In genomic region chr6:42572523-42572922, GRCh38 we compare ENCODE assay signal across 8 cellular contexts. TPM values are rescaled to one million over a fixed set of nuclear protein-coding genes. Genes with fewer than 3 reads are reported as not detected.
A peak's percentile ranks its signal among the peaks of the same experiment; 100 is the strongest.
DNase-seq lines count a peak whose midpoint lies in the region; ATAC-seq and TF ChIP-seq lines count a peak whose summit lies in the region.

No MANE protein-coding gene starts in this region.

- peaks cover 51% of the 10 kb centered on the region for H3K4me1 Mint-ChIP-seq in activated CD4-positive, alpha-beta T cell treated with anti-CD3 and anti-CD28 coated beads, Interleukin-2, amount 10 ng/mL, durations not matched to agents 7 days and 5 days

- H3K9me3 ChIP-seq in OCI-LY7 (ENCODE audit: low read length), result peaks cover 10% of the 10 kb centered on the region; the same call in 1 of the 2 replicates
- H3K9me3 ChIP-seq in skeletal muscle satellite cell (replicated peaks; ENCODE audit: low read length), result no peaks in the 10 kb centered on the region

- H3K4me1 ChIP-seq in OCI-LY7 (ENCODE audit: insufficient read depth, low read length, poor library complexity, severe bottlenecking) (peaks cover 35% of the 10 kb centered on the region), skeletal muscle satellite cell (ENCODE audit: control insufficient read depth, insufficient read depth, low read length) (peaks cover 12% of the 10 kb centered on the region)

- TF ChIP-seq CTCF in OCI-LY7 (conservative IDR thresholded peaks at IDR 0.05; ENCODE audit: low read length) (no peak), RWPE1 (conservative IDR thresholded peaks at IDR 0.05; ENCODE audit: low read depth) (no peak), GM10266 (IDR thresholded peaks at IDR 0.05; ENCODE audit: control insufficient read depth, insufficient read depth, low read depth, missing control alignments) (no peak)

- peak overlapping the region; percentile 81 for H3K4me2 ChIP-seq in OCI-LY7 (ENCODE audit: low read length)
- peak overlapping the region; percentile 62 for H3K4me2 ChIP-seq in skeletal muscle satellite cell (ENCODE audit: low read length)

- H2AFZ ChIP-seq in OCI-LY7 (ENCODE audit: low read length), result no peak overlapping the region

- peak overlapping the region; percentile 86 for H3K27ac ChIP-seq in OCI-LY7 (ENCODE audit: low read depth, low read length, poor library complexity, severe bottlenecking)
- H3K27ac ChIP-seq in RWPE1, result no peak overlapping the region

- no peaks in the 10 kb centered on the region; the same call in 1 of the 2 replicates for H4K20me1 ChIP-seq in OCI-LY7 (ENCODE audit: insufficient read depth, low read length)

- H3K27me3 ChIP-seq in skeletal muscle satellite cell (ENCODE audit: control insufficient read depth, insufficient read depth, low read length), result no peaks in the 10 kb centered on the region

- H3K9me2 ChIP-seq in OCI-LY7 (ENCODE audit: insufficient read depth, low read length), result no peaks in the 10 kb centered on the region

- peak overlapping the region; percentile 82 for H3K27ac Mint-ChIP-seq in activated CD4-positive, alpha-beta T cell treated with anti-CD3 and anti-CD28 coated beads, Interleukin-2, amount 10 ng/mL, durations not matched to agents 7 days and 5 days

- intact Hi-C loops in OCI-LY7 (cut with micrococcal nuclease; ENCODE audit: unreplicated experiment), result no loop called here

- ATAC-seq in HG02938 (IDR thresholded peaks at IDR 0.05; ENCODE audit: unreplicated experiment), result peak; percentile 55

- CTCF ChIA-PET in activated CD4-positive, alpha-beta T cell treated with anti-CD3 and anti-CD28 coated beads, Interleukin-2, amount 10 ng/mL, durations not matched to agents 7 days and 5 days (lab: Charles Lee), result interaction anchor here (0.7 to 1.6 kb wide), 4 partner anchors 8 to 105 kb away, joined by 3 to 8 read pairs (median 5); partner anchors contain the start of gene UBR2
- CTCF ChIA-PET in OCI-LY7 (lab: Charles Lee; ENCODE audit: unreplicated experiment) (no interaction called here), RWPE1 (lab: Yijun Ruan, JAX) (interaction anchor here (0.7 kb wide), 1 partner anchor 369 kb away, joined by 3 read pairs; no protein-coding TSS in a partner anchor)

- peak overlapping the region; percentile 64 for H3K4me3 ChIP-seq in OCI-LY7 (ENCODE audit: low read depth, low read length, poor library complexity, severe bottlenecking)
- no peak overlapping the region for H3K4me3 ChIP-seq in skeletal muscle satellite cell (ENCODE audit: low read length)

- H3K36me3 ChIP-seq in OCI-LY7 (ENCODE audit: insufficient read depth, low read length) (peaks cover 54% of the 10 kb centered on the region), skeletal muscle satellite cell (ENCODE audit: insufficient read depth, low read length) (peaks cover 18% of the 10 kb centered on the region)

- H3K79me2 ChIP-seq in OCI-LY7 (ENCODE audit: insufficient read depth, low read depth, low read length), result peaks cover 86% of the 10 kb centered on the region

- H3K4me3 Mint-ChIP-seq in activated CD4-positive, alpha-beta T cell treated with anti-CD3 and anti-CD28 coated beads, Interleukin-2, amount 10 ng/mL, durations not matched to agents 7 days and 5 days, result peak overlapping the region; percentile 46

- POLR2A ChIA-PET in activated CD4-positive, alpha-beta T cell treated with anti-CD3 and anti-CD28 coated beads, Interleukin-2, amount 10 ng/mL, durations not matched to agents 7 days and 5 days (lab: Charles Lee), result interaction anchor here (0.7 kb wide), 1 partner anchor 9 kb away, joined by 3 read pairs; no protein-coding TSS in a partner anchor
- POLR2A ChIA-PET in OCI-LY7 (lab: Charles Lee) (interaction anchor here (0.6 to 1.8 kb wide), 6 partner anchors 8 to 533 kb away, joined by 3 to 8 read pairs (median 5); partner anchors contain the start of gene UBR2), RWPE1 (lab: Yijun Ruan, JAX; ENCODE audit: low non-redundant PET) (no interaction called here)

- no peaks in the 10 kb centered on the region for H3K9me3 Mint-ChIP-seq in activated CD4-positive, alpha-beta T cell treated with anti-CD3 and anti-CD28 coated beads, Interleukin-2, amount 10 ng/mL, durations not matched to agents 7 days and 5 days

- H3K9ac ChIP-seq in skeletal muscle satellite cell (ENCODE audit: low read depth, low read length), result no peak overlapping the region

- no peaks in the 10 kb centered on the region for H3K27me3 Mint-ChIP-seq in activated CD4-positive, alpha-beta T cell treated with anti-CD3 and anti-CD28 coated beads, Interleukin-2, amount 10 ng/mL, durations not matched to agents 7 days and 5 days

- peak; percentile 16 for DNase-seq in activated CD4-positive, alpha-beta T cell treated with anti-CD3 and anti-CD28 coated beads, Interleukin-2, amount 10 ng/mL, durations not matched to agents 7 days and 5 days
- DNase-seq in activated CD4-positive, alpha-beta T cell treated with anti-CD3 and anti-CD28 coated beads for 4 hours, result no peak
- peak; percentile 95 for DNase-seq in OCI-LY7 (ENCODE audit: low spot score)
- DNase-seq in RWPE1 (ENCODE audit: low spot score), result no peak
- no peak for DNase-seq in GM10266 (ENCODE audit: extremely low spot score)
- DNase-seq in mucosa of gallbladder (ENCODE audit: low spot score), result no peak

- peaks cover 38% of the 10 kb centered on the region for H3K36me3 Mint-ChIP-seq in activated CD4-positive, alpha-beta T cell treated with anti-CD3 and anti-CD28 coated beads, Interleukin-2, amount 10 ng/mL, durations not matched to agents 7 days and 5 days (ENCODE audit: low read depth)

- no TSS peak for BruUV-seq in OCI-LY7 (replicated peaks; lab: Mats Ljungman, UMichigan)

RNA-seq across cellular contexts. Expression of gene UBR2, which starts 8.7 kb away (rescaled TPM):
- total RNA-seq in activated CD4-positive, alpha-beta T cell treated with anti-CD3 and anti-CD28 coated beads, Interleukin-2, amount 10 ng/mL, durations not matched to agents 7 days and 5 days, result 10 to 100 TPM; 30.2 to 32.1 TPM
- 16.6 and 17.1 TPM in 2 replicates for total RNA-seq in OCI-LY7 (2014; rRNA removed; shearing (Covaris generic))
- total RNA-seq in OCI-LY7 (2022) (23.8 and 26.7 TPM in 2 replicates), mucosa of gallbladder (33.3 TPM)
- total RNA-seq in skeletal muscle satellite cell (2012; rRNA removed), result 16.8 and 21.8 TPM in 2 replicates

Comparison
In these comparisons a context has a peak if more than half of its experiments do, and no peak if none do; other contexts are left out.
1. DNase-seq: peak in activated CD4-positive, alpha-beta T cell treated with anti-CD3 and anti-CD28 coated beads, Interleukin-2, amount 10 ng/mL, durations not matched to agents 7 days and 5 days (single experiment) and OCI-LY7 (single experiment); none in activated CD4-positive, alpha-beta T cell treated with anti-CD3 and anti-CD28 coated beads for 4 hours (0 of 2), RWPE1 (single experiment), GM10266 (single experiment) and mucosa of gallbladder (single experiment).